ENCODE assay signal across 11 cellular contexts in the genomic region with DNA sequence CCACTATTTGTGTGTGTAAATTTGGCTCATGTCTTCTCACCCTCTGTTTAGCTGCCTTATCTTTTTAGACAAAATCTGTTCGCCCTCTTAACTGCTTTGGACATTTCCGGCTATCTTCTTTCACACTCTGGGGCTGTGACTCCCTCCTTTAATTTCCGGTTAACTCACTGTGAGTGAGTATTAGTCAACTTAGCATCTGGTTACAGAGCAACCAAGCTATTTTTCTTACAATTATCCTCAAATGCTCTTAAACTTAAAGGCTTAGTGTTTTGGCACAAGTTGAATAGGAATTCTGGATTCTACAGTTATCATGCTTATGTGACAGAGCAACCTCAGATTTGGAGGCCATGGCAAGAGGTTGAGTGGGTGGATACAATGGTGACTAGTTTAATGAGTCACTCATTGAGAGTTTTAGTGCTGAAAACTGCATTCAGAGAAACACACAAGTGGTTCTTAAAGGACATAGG.
DNase-seq lines count a peak whose midpoint lies in the region; ATAC-seq, FAIRE-seq and TF ChIP-seq lines count a peak whose summit lies in the region.
"Had no signal": no experiment of that assay in that cellular context is flagged by ENCODE, and none has a peak within 500 bp of the region (broad histone marks: within the 10 kb centered on the region; RNA-seq: fewer than 3 reads in every experiment).

No MANE protein-coding gene starts in this region.

- no peaks in the 10 kb centered on the region for H3K27me3 Mint-ChIP-seq in HFFc6 (ENCODE audit: insufficient read depth)
- no peaks in the 10 kb centered on the region for H3K27me3 Mint-ChIP-seq in activated T-cell treated with anti-CD3 and anti-CD28 coated beads, Interleukin-2, amount 50 U/mL, for 4 hours (ENCODE audit: low read depth)

- H3K9me3 Mint-ChIP-seq in HFFc6, result no peaks in the 10 kb centered on the region
- H3K9me3 Mint-ChIP-seq in activated T-cell treated with anti-CD3 and anti-CD28 coated beads, Interleukin-2, amount 50 U/mL, for 4 hours, result no peaks in the 10 kb centered on the region
- H3K9me3 Mint-ChIP-seq: H9 had no signal

- TF ChIP-seq CTCF in HFFc6 (IDR thresholded peaks at IDR 0.05) (no peak), GM13976 (IDR thresholded peaks at IDR 0.05; ENCODE audit: borderline replicate concordance, control extremely low read depth, extremely low read depth, insufficient read depth, missing control alignments) (no peak)

- H3K4me3 Mint-ChIP-seq in HFFc6, result peak overlapping the region; percentile 49
- no peak overlapping the region for H3K4me3 Mint-ChIP-seq in activated T-cell treated with anti-CD3 and anti-CD28 coated beads, Interleukin-2, amount 50 U/mL, for 4 hours
- H3K4me3 Mint-ChIP-seq: H9 had no signal

- in situ Hi-C loops in GM13976 (cut with MboI; ENCODE audit: low sequenced_read_pairs, unreplicated experiment), result no loop called here

- H3K4me1 Mint-ChIP-seq in HFFc6 (ENCODE audit: low read depth), result peaks cover 40% of the 10 kb centered on the region
- H3K4me1 Mint-ChIP-seq in activated T-cell treated with anti-CD3 and anti-CD28 coated beads, Interleukin-2, amount 50 U/mL, for 4 hours (ENCODE audit: low read depth), result no peaks in the 10 kb centered on the region

- no peak for FAIRE-seq in frontal cortex (lab: Jason Lieb, UNC)

- H3K36me3 Mint-ChIP-seq in HFFc6 (ENCODE audit: low read depth), result no peaks in the 10 kb centered on the region
- no peaks in the 10 kb centered on the region for H3K36me3 Mint-ChIP-seq in activated T-cell treated with anti-CD3 and anti-CD28 coated beads, Interleukin-2, amount 50 U/mL, for 4 hours (ENCODE audit: insufficient read depth)

- ATAC-seq in HG02884 (IDR thresholded peaks at IDR 0.05; ENCODE audit: unreplicated experiment), result no peak
- no peak for ATAC-seq in activated T-cell treated with anti-CD3 and anti-CD28 coated beads, Interleukin-2, amount 50 U/mL, for 4 hours

- H3K27ac Mint-ChIP-seq in HFFc6, result peak overlapping the region; percentile 87

- DNase-seq in AG08395 (ENCODE audit: low spot score), result peak; percentile 64
- peak; percentile 94 for DNase-seq in HFFc6
- peak; percentile 31 for DNase-seq in T1000 (lab: John Stamatoyannopoulos, UW)
- peak; percentile 67 for DNase-seq in glomerular visceral epithelial cell (ENCODE audit: extremely low spot score)
- DNase-seq in GM13976 (ENCODE audit: low spot score), result no peak
- DNase-seq in frontal cortex (ENCODE audit: low spot score in 2 of 2), result no peak
- no peak for DNase-seq in activated T-cell treated with anti-CD3 and anti-CD28 coated beads, Interleukin-2, amount 50 U/mL, for 4 hours
- DNase-seq: H9, NCI-H2227 treated with DMSO at 0.1 percent for 48 hours, posterior cingulate gyrus had no signal

Comparison
In these comparisons a context has a peak if more than half of its experiments do, and no peak if none do; other contexts are left out.
1. DNase-seq: peak in AG08395 (single experiment), HFFc6 (single experiment), T1000 (single experiment) and glomerular visceral epithelial cell (single experiment); none in GM13976 (single experiment), frontal cortex (0 of 2) and activated T-cell treated with anti-CD3 and anti-CD28 coated beads, Interleukin-2, amount 50 U/mL, for 4 hours (single experiment).